Comparison of ENCODE assay signal across 24 cellular contexts in genomic region chr15:92111756-92112155, GRCh38.
"Had no signal": no experiment of that assay in that cellular context is flagged by ENCODE, and none has a peak within 500 bp of the region (broad histone marks: within the 10 kb centered on the region; RNA-seq: fewer than 3 reads in every experiment).

No MANE protein-coding gene starts in this region.

- H3K27ac Mint-ChIP-seq: activated naive CD8-positive, alpha-beta T cell treated with anti-CD3 and anti-CD28 coated beads for 36 hours; activated T-cell treated with anti-CD3 and anti-CD28 coated beads, Interleukin-2, amount 50 U/mL, for 72 hours; natural killer cell treated with Interleukin-12 subunit alpha and Interleukin-12 subunit beta and Interleukin-15 and Interleukin-18, amount 100 ng/mL, for 72 hours; stimulated activated naive B cell treated with anti-CD40 and anti-IgM and Interleukin-4, amounts not matched to agents 10 μg/mL and 1 μg/mL and 100 μg/mL, for 72 hours had no signal

- H3K9me3 Mint-ChIP-seq: activated naive CD8-positive, alpha-beta T cell treated with anti-CD3 and anti-CD28 coated beads for 36 hours; activated T-cell treated with anti-CD3 and anti-CD28 coated beads, Interleukin-2, amount 50 U/mL, for 72 hours; central memory CD8-positive, alpha-beta T cell; natural killer cell treated with Interleukin-12 subunit alpha and Interleukin-12 subunit beta and Interleukin-15 and Interleukin-18, amount 100 ng/mL, for 72 hours; stimulated activated naive B cell treated with anti-CD40 and anti-IgM and Interleukin-4, amounts not matched to agents 10 μg/mL and 1 μg/mL and 100 μg/mL, for 72 hours had no signal

- H3K27ac ChIP-seq: brain microvascular endothelial cell, colonic mucosa, esophagus muscularis mucosa, lower lobe of right lung, neutrophil, pancreas, sigmoid colon, tibial nerve, VCaP had no signal

- H3K9me3 ChIP-seq: colonic mucosa, esophagus muscularis mucosa, lower lobe of right lung, neutrophil, pancreas, sigmoid colon, tibial nerve had no signal

- H3K36me3 Mint-ChIP-seq: activated naive CD8-positive, alpha-beta T cell treated with anti-CD3 and anti-CD28 coated beads for 36 hours; natural killer cell treated with Interleukin-12 subunit alpha and Interleukin-12 subunit beta and Interleukin-15 and Interleukin-18, amount 100 ng/mL, for 72 hours; stimulated activated naive B cell treated with anti-CD40 and anti-IgM and Interleukin-4, amounts not matched to agents 10 μg/mL and 1 μg/mL and 100 μg/mL, for 72 hours had no signal

- H3K27me3 Mint-ChIP-seq: activated naive CD8-positive, alpha-beta T cell treated with anti-CD3 and anti-CD28 coated beads for 36 hours; central memory CD8-positive, alpha-beta T cell; natural killer cell treated with Interleukin-12 subunit alpha and Interleukin-12 subunit beta and Interleukin-15 and Interleukin-18, amount 100 ng/mL, for 72 hours; stimulated activated naive B cell treated with anti-CD40 and anti-IgM and Interleukin-4, amounts not matched to agents 10 μg/mL and 1 μg/mL and 100 μg/mL, for 72 hours had no signal

- H3K4me3 ChIP-seq: colonic mucosa, esophagus muscularis mucosa, lower lobe of right lung, pancreas, sigmoid colon, tibial nerve had no signal

- H3K4me1 Mint-ChIP-seq: stimulated activated naive B cell treated with anti-CD40 and anti-IgM and Interleukin-4, amounts not matched to agents 10 μg/mL and 1 μg/mL and 100 μg/mL, for 72 hours had no signal

- ATAC-seq: activated T-cell treated with anti-CD3 and anti-CD28 coated beads, Interleukin-2, amount 50 U/mL, for 72 hours; left colon; lower lobe of right lung; natural killer cell treated with Interleukin-12 subunit alpha and Interleukin-12 subunit beta and Interleukin-15 and Interleukin-18, amount 100 ng/mL, for 72 hours; pancreas; stimulated activated naive B cell treated with anti-CD40 and anti-IgM and Interleukin-4, amounts not matched to agents 10 μg/mL and 1 μg/mL and 100 μg/mL, for 72 hours had no signal

- FAIRE-seq: endothelial cell of umbilical vein, pancreas, urothelium cell line had no signal

- DNase-seq: activated CD4-positive, CD25-positive, alpha-beta regulatory T cell treated with anti-CD3 and anti-CD28 coated beads, Interleukin-2, amount 50 U/mL, for 72 hours; activated gamma-delta T cell treated with Interleukin-2 at 50 U/mL for 16 hours; activated naive CD8-positive, alpha-beta T cell treated with anti-CD3 and anti-CD28 coated beads for 36 hours; activated T-cell treated with anti-CD3 and anti-CD28 coated beads, Interleukin-2, amount 50 U/mL, for 72 hours; brain microvascular endothelial cell; colonic mucosa; effector CD4-positive, alpha-beta T cell; glutamatergic neuron; islet precursor cell; left colon; lower lobe of right lung; pancreas; stimulated activated CD4-positive, alpha-beta T cell treated with anti-CD3 and anti-CD28 coated beads, Interleukin-4, amount 100 ng/mL, for 4 hours; stimulated activated naive B cell treated with anti-CD40 and anti-IgM and Interleukin-4, amounts not matched to agents 10 μg/mL and 1 μg/mL and 100 μg/mL, for 72 hours; T-helper 2 cell had no signal

- H3K27me3 ChIP-seq: brain microvascular endothelial cell, colonic mucosa, esophagus muscularis mucosa, neutrophil, pancreas, sigmoid colon, tibial nerve had no signal

- H3K36me3 ChIP-seq: brain microvascular endothelial cell, colonic mucosa, pancreas, sigmoid colon had no signal

- H3K4me3 Mint-ChIP-seq: activated naive CD8-positive, alpha-beta T cell treated with anti-CD3 and anti-CD28 coated beads for 36 hours; activated T-cell treated with anti-CD3 and anti-CD28 coated beads, Interleukin-2, amount 50 U/mL, for 72 hours; central memory CD8-positive, alpha-beta T cell; natural killer cell treated with Interleukin-12 subunit alpha and Interleukin-12 subunit beta and Interleukin-15 and Interleukin-18, amount 100 ng/mL, for 72 hours; stimulated activated naive B cell treated with anti-CD40 and anti-IgM and Interleukin-4, amounts not matched to agents 10 μg/mL and 1 μg/mL and 100 μg/mL, for 72 hours had no signal

- H3K4me1 ChIP-seq: colonic mucosa, lower lobe of right lung, pancreas, sigmoid colon had no signal
